ENCODE assay signal across 16 cellular contexts in genomic region chr1:33387512-33388079, GRCh38. TPM values are rescaled to one million over a fixed set of nuclear protein-coding genes. Genes with fewer than 3 reads are reported as not detected.
A peak's percentile ranks its signal among the peaks of the same experiment; 100 is the strongest.
DNase-seq lines count a peak whose midpoint lies in the region; ATAC-seq and TF ChIP-seq lines count a peak whose summit lies in the region.
"Had no signal": no experiment of that assay in that cellular context is flagged by ENCODE, and none has a peak within 500 bp of the region (broad histone marks: within the 10 kb centered on the region; RNA-seq: fewer than 3 reads in every experiment).

No MANE protein-coding gene starts in this region.

- no peak overlapping the region for H2BK5ac ChIP-seq in mesenchymal stem cell (ENCODE audit: low read depth, low read length, poor library complexity, severe bottlenecking)

- H3K79me1 ChIP-seq in mesenchymal stem cell (replicated peaks; ENCODE audit: low read length, poor library complexity, severe bottlenecking): peaks cover 13% of the 10 kb centered on the region

- H2AK5ac ChIP-seq in mesenchymal stem cell (ENCODE audit: low read length, severe bottlenecking): no peak overlapping the region

- H2BK12ac ChIP-seq in mesenchymal stem cell (ENCODE audit: low read length in 2 of 2): no peak overlapping the region

- H3K9ac ChIP-seq in mesenchymal stem cell (ENCODE audit: low read length): peak overlapping the region; percentile 20

- H3K27me3 ChIP-seq in mesenchymal stem cell (ENCODE audit: control insufficient read depth in 1 of 2, insufficient read depth in 1 of 2, low read length in 2 of 2): no peaks in the 10 kb centered on the region
- H3K27me3 ChIP-seq: upper lobe of left lung had no signal

- no peak overlapping the region for H3K23ac ChIP-seq in mesenchymal stem cell (ENCODE audit: low read length in 2 of 2)

- no peak overlapping the region for H4K8ac ChIP-seq in mesenchymal stem cell (ENCODE audit: low read length)

- no peak overlapping the region for H3K14ac ChIP-seq in mesenchymal stem cell (ENCODE audit: low read length in 2 of 2)

- H4K91ac ChIP-seq in mesenchymal stem cell (ENCODE audit: low read length): no peak overlapping the region

- H3K4me2 ChIP-seq in mesenchymal stem cell (ENCODE audit: low read length, poor library complexity, severe bottlenecking): no peak overlapping the region

- ATAC-seq in GM21529 (IDR thresholded peaks at IDR 0.05; ENCODE audit: unreplicated experiment): no peak

- peaks cover 17% of the 10 kb centered on the region for H3K4me1 ChIP-seq in mesenchymal stem cell (ENCODE audit: control insufficient read depth, insufficient read depth, low read depth, low read length)

- peak; percentile 91 for DNase-seq in EH (ENCODE audit: low read depth)
- peak; percentile 35 to 61 for DNase-seq in Kasumi-1 (lab: John Stamatoyannopoulos, UW)
- DNase-seq in cardiac fibroblast (ENCODE audit: low read depth in 2 of 2): peak; percentile 88 to 94
- DNase-seq in mesenchymal stem cell: peak; percentile 95
- no peak for DNase-seq in DMS114 treated with DMSO at 0.1 percent for 48 hours (lab: John Stamatoyannopoulos, UW; ENCODE audit: unreplicated experiment)
- no peak for DNase-seq in dermis blood vessel endothelial cell
- no peak for DNase-seq in iPS-NIHi7 (ENCODE audit: extremely low spot score)
- DNase-seq: activated CD4-positive, alpha-beta memory T cell treated with anti-CD3 and anti-CD28 coated beads for 36 hours; DMS 273 treated with DMSO at 0.1 percent for 48 hours; foreskin melanocyte; NCI-H1417; NK-92 treated with Interleukin-12 subunit alpha and Interleukin-12 subunit beta, amount 100 ng/mL, for 24 hours; occipital lobe; stimulated activated naive CD4-positive, alpha-beta T cell; upper lobe of left lung had no signal

- no peak overlapping the region for H2BK120ac ChIP-seq in mesenchymal stem cell (ENCODE audit: low read depth, low read length)

- H3K4me3 ChIP-seq in cardiac fibroblast (replicated peaks in 1 of 2; ENCODE audit: low read depth in 2 of 2, low read length in 2 of 2) (no peak overlapping the region), mesenchymal stem cell (ENCODE audit: insufficient read depth in 1 of 2, low read depth in 1 of 2, low read length in 2 of 2) (no peak overlapping the region)
- H3K4me3 ChIP-seq: upper lobe of left lung had no signal

- H3K4ac ChIP-seq in mesenchymal stem cell (ENCODE audit: low read depth in 1 of 2, low read length in 2 of 2): peak overlapping the region; percentile 12 to 24

- no peaks in the 10 kb centered on the region for H3K9me3 ChIP-seq in mesenchymal stem cell (ENCODE audit: control insufficient read depth, low read length)
- H3K9me3 ChIP-seq: upper lobe of left lung had no signal

- H3K36me3 ChIP-seq in mesenchymal stem cell (ENCODE audit: control insufficient read depth in 1 of 2, insufficient read depth in 2 of 2, low read depth in 1 of 2, low read length in 2 of 2): peaks cover 0 to 7% of the 10 kb centered on the region in 2 experiments
- H3K36me3 ChIP-seq: upper lobe of left lung had no signal

- WGBS in mesenchymal stem cell: 45% methylated on average over 5 of the region's 5 CpGs

- no peak overlapping the region for H3K27ac ChIP-seq in mesenchymal stem cell (ENCODE audit: low read length, poor library complexity, severe bottlenecking)
- H3K27ac ChIP-seq: upper lobe of left lung had no signal

- no peak overlapping the region for H2BK15ac ChIP-seq in mesenchymal stem cell (ENCODE audit: low read depth, poor library complexity, severe bottlenecking)

- no peak overlapping the region for H2AFZ ChIP-seq in mesenchymal stem cell (ENCODE audit: low read depth, low read length)

- TF ChIP-seq CTCF in cardiac fibroblast (IDR thresholded peaks at IDR 0.05; ENCODE audit: low read depth, low read length): no peak

- H3K18ac ChIP-seq in mesenchymal stem cell (ENCODE audit: low read depth in 1 of 2, low read length in 2 of 2): peak overlapping the region; percentile 23 to 37

RNA-seq across cellular contexts. Expression of gene PHC2, which starts 43.3 kb away (rescaled TPM):
- polyA plus RNA-seq in mesenchymal stem cell (2013, experiment 1 of 2): 114 TPM
- polyA plus RNA-seq in mesenchymal stem cell (2013, experiment 2 of 2): 112 TPM
- 88.5 and 144 TPM in 2 replicates for total RNA-seq in dermis blood vessel endothelial cell

Comparison
In these comparisons a context has a peak if more than half of its experiments do, and no peak if none do; other contexts are left out.
1. DNase-seq: peak in EH (single experiment), Kasumi-1 (2 of 2), cardiac fibroblast (2 of 2) and mesenchymal stem cell (single experiment); none in DMS114 treated with DMSO at 0.1 percent for 48 hours (single experiment), dermis blood vessel endothelial cell (single experiment) and iPS-NIHi7 (single experiment).